ENCODE assay signal across 8 cellular contexts in genomic region chr20:41738584-41739193, GRCh38.
A peak's percentile ranks its signal among the peaks of the same experiment; 100 is the strongest.
DNase-seq lines count a peak whose midpoint lies in the region; ATAC-seq, FAIRE-seq and TF ChIP-seq lines count a peak whose summit lies in the region.

No MANE protein-coding gene starts in this region.

- H3K36me3 ChIP-seq in HEK293 (ENCODE audit: control insufficient read depth in 2 of 2, insufficient read depth in 1 of 2, low read length in 2 of 2) (no peaks in the 10 kb centered on the region), osteoblast (ENCODE audit: insufficient read depth, low read length) (no peaks in the 10 kb centered on the region)

- CTCF ChIA-PET in HEK293 (lab: Yijun Ruan, JAX): interaction anchor here (0.6 to 2.4 kb wide), 41 partner anchors 8 to 1670 kb away, joined by 3 to 18 read pairs (median 4); no protein-coding TSS in a partner anchor

- no peaks in the 10 kb centered on the region for H3K27me3 ChIP-seq in osteoblast (ENCODE audit: insufficient read depth, low read length)

- POLR2A ChIA-PET in HEK293 (lab: Yijun Ruan, JAX): no interaction called here

- no peak overlapping the region for H3K4me2 ChIP-seq in osteoblast (ENCODE audit: insufficient read depth, low read length)

- H2AFZ ChIP-seq in osteoblast (ENCODE audit: low read length): peak overlapping the region; percentile 41

- no peaks in the 10 kb centered on the region for H3K4me1 ChIP-seq in HEK293 (ENCODE audit: control insufficient read depth, insufficient read depth, low read length)
- no peaks in the 10 kb centered on the region for H3K4me1 ChIP-seq in osteoblast (ENCODE audit: insufficient read depth, low read length)

- no peak for FAIRE-seq in D721Med (lab: Jason Lieb, UNC)

- no peaks in the 10 kb centered on the region for H3K9me3 ChIP-seq in HEK293 (ENCODE audit: control insufficient read depth, insufficient read depth, low read depth, low read length)
- no peaks in the 10 kb centered on the region for H3K9me3 ChIP-seq in osteoblast (ENCODE audit: low read depth, low read length)

- DNase-seq in D721Med (ENCODE audit: insufficient read length, low spot score): no peak
- DNase-seq in NCI-H460 (ENCODE audit: extremely low read depth, low read depth): peak; percentile 47
- DNase-seq in activated CD8-positive, alpha-beta memory T cell treated with anti-CD3 and anti-CD28 coated beads, Interleukin-2, amount 50 U/mL, for 4 hours: peak; percentile 27
- peak; percentile 24 to 71 for DNase-seq in foreskin fibroblast
- no peak for DNase-seq in osteoblast (ENCODE audit: insufficient read length, low spot score, missing footprints)
- DNase-seq in effector CD4-positive, alpha-beta T cell: no peak

- peak; percentile 84 for TF ChIP-seq CTCF in D721Med (IDR thresholded peaks at IDR 0.05; ENCODE audit: insufficient read depth, missing control alignments)
- TF ChIP-seq CTCF in HEK293 (tag by site-specific recombination; IDR thresholded peaks at IDR 0.05): peak; percentile 61
- peak; percentile 92 for TF ChIP-seq CTCF in foreskin fibroblast (IDR thresholded peaks at IDR 0.05; ENCODE audit: low read depth, low read length)
- TF ChIP-seq CTCF in osteoblast (IDR thresholded peaks at IDR 0.05; ENCODE audit: extremely low read depth, low read depth, low read length): peak; percentile 93

- ATAC-seq in GM18858 (IDR thresholded peaks at IDR 0.05; ENCODE audit: unreplicated experiment): no peak

- no peaks in the 10 kb centered on the region for H3K79me2 ChIP-seq in osteoblast (ENCODE audit: insufficient read depth, low read length)

- no peaks in the 10 kb centered on the region for H4K20me1 ChIP-seq in osteoblast (ENCODE audit: insufficient read depth, low read length)

- H3K4me3 ChIP-seq in HEK293 (ENCODE audit: low read depth, low read length): no peak overlapping the region
- no peak overlapping the region for H3K4me3 ChIP-seq in foreskin fibroblast (ENCODE audit: low read depth in 1 of 2, low read length in 2 of 2)
- H3K4me3 ChIP-seq in osteoblast (ENCODE audit: insufficient read depth, low read length): no peak overlapping the region

- H3K27ac ChIP-seq in HEK293 (ENCODE audit: extremely low read depth, low read depth, low read length) (no peak overlapping the region), osteoblast (ENCODE audit: low read depth, low read length) (no peak overlapping the region)

TF ChIP-seq in HEK293, 187 proteins besides CTCF, POLR2A, EP300 and RAD21:
- TF ChIP-seq ZNF335 (tag by site-specific recombination; conservative IDR thresholded peaks at IDR 0.05): 0 out of 2 replicates have a peak, but pooled peaks have one; percentile 29
- no peak for TF ChIP-seq MEIS1 (CRISPR knock-in tag; IDR thresholded peaks at IDR 0.05; ENCODE audit: borderline replicate concordance)
- TF ChIP-seq ZNF792 (tag by site-specific recombination; IDR thresholded peaks at IDR 0.05): no peak
- no peak for TF ChIP-seq AEBP2 (tag by site-specific recombination; IDR thresholded peaks at IDR 0.05; ENCODE audit: borderline replicate concordance)
- peak; percentile 92 for TF ChIP-seq ZNF654 (tag by site-specific recombination; IDR thresholded peaks at IDR 0.05; ENCODE audit: low read depth)

Comparison
In these comparisons a context has a peak if more than half of its experiments do, and no peak if none do; other contexts are left out.
1. DNase-seq: peak in NCI-H460 (single experiment), activated CD8-positive, alpha-beta memory T cell treated with anti-CD3 and anti-CD28 coated beads, Interleukin-2, amount 50 U/mL, for 4 hours (single experiment) and foreskin fibroblast (2 of 2); none in D721Med (single experiment), osteoblast (single experiment) and effector CD4-positive, alpha-beta T cell (single experiment).
2. Peak in every context shown above with its lines, with median percentiles within 50 percentile points of each other: CTCF ChIP-seq.